In the genomic region with DNA sequence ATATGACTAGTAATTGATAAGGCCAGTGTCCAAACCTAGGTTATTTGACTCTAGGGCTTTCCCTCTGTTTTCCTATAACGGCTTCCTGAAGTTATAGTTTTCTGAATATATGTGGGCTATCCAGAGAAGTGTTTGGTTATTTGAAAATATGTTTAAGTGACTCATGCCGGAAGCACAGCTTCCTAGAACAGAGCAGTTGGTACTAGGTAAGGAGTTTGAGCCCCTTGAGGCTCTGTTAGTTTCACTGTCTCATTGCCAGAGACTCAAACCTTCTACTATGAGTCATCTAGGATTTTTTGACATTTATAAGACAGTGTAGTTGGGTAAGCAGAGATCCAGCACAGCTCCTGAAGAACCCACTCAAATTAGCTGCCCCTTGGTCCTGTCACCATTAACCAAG, we compare ENCODE assay signal across 8 cellular contexts. TPM values are rescaled to one million over a fixed set of nuclear protein-coding genes. Genes with fewer than 3 reads are reported as not detected.
DNase-seq lines count a peak whose midpoint lies in the region; ATAC-seq and TF ChIP-seq lines count a peak whose summit lies in the region.

No MANE protein-coding gene starts in this region.

- H3K27me3 ChIP-seq in effector memory CD4-positive, alpha-beta T cell (replicated peaks; ENCODE audit: control insufficient read depth, insufficient read depth, low read length, poor library complexity, severe bottlenecking), result no peaks in the 10 kb centered on the region

- no peak overlapping the region for H3K4me3 ChIP-seq in fibroblast of mammary gland (ENCODE audit: control insufficient read depth, low read depth, low read length)
- H3K4me3 ChIP-seq in effector memory CD4-positive, alpha-beta T cell (ENCODE audit: insufficient read depth, low read depth, low read length, poor library complexity, severe bottlenecking), result no peak overlapping the region

- ATAC-seq in GM21717 (IDR thresholded peaks at IDR 0.05; ENCODE audit: unreplicated experiment), result peak; percentile 96

- TF ChIP-seq CTCF in GM13976 (IDR thresholded peaks at IDR 0.05; ENCODE audit: borderline replicate concordance, control extremely low read depth, extremely low read depth, insufficient read depth, missing control alignments), result no peak
- TF ChIP-seq CTCF in fibroblast of mammary gland (conservative IDR thresholded peaks at IDR 0.05; ENCODE audit: control insufficient read depth, insufficient read depth, low read depth, low read length), result no peak

- DNase-seq in GM13976 (ENCODE audit: low spot score) (peak; percentile 9), M059J (ENCODE audit: low read depth) (peak; percentile 88), fibroblast of mammary gland (ENCODE audit: low read depth) (peak; percentile 66), AG08396 (ENCODE audit: low spot score) (no peak), cerebellar cortex (ENCODE audit: low spot score) (no peak), HuH-7.5 (ENCODE audit: low spot score) (no peak)
- DNase-seq in effector memory CD4-positive, alpha-beta T cell, result no peak

- no peaks in the 10 kb centered on the region for H3K36me3 ChIP-seq in effector memory CD4-positive, alpha-beta T cell (ENCODE audit: control insufficient read depth, insufficient read depth, low read length)

- H3K27ac ChIP-seq in effector memory CD4-positive, alpha-beta T cell (ENCODE audit: insufficient read depth, low read length, poor library complexity, severe bottlenecking), result no peak overlapping the region

- in situ Hi-C loops in GM13976 (cut with MboI; ENCODE audit: low sequenced_read_pairs, unreplicated experiment), result no loop called here

- no peaks in the 10 kb centered on the region for H3K9me3 ChIP-seq in effector memory CD4-positive, alpha-beta T cell (ENCODE audit: control insufficient read depth, low read length)

- no peaks in the 10 kb centered on the region for H3K4me1 ChIP-seq in effector memory CD4-positive, alpha-beta T cell (ENCODE audit: control insufficient read depth, insufficient read depth, low read length, poor library complexity, severe bottlenecking)

RNA-seq across cellular contexts. Expression of a gene that starts 27.1 kb away (rescaled TPM):
- total RNA-seq in M059J (2014; rRNA removed; shearing (Covaris generic)), result 7.8 and 8.6 TPM in 2 replicates

RNA-seq across cellular contexts. Expression of a gene that starts 27.1 kb away (rescaled TPM):
- total RNA-seq in M059J (2014; rRNA removed; shearing (Covaris generic)), result 31.2 and 44.7 TPM in 2 replicates

Comparison
In these comparisons a context has a peak if more than half of its experiments do, and no peak if none do; other contexts are left out.
1. DNase-seq: peak in GM13976 (single experiment), M059J (single experiment) and fibroblast of mammary gland (single experiment); none in AG08396 (single experiment), cerebellar cortex (single experiment), effector memory CD4-positive, alpha-beta T cell (0 of 3) and HuH-7.5 (single experiment).